ENCODE assay signal across 8 cellular contexts in the genomic region with DNA sequence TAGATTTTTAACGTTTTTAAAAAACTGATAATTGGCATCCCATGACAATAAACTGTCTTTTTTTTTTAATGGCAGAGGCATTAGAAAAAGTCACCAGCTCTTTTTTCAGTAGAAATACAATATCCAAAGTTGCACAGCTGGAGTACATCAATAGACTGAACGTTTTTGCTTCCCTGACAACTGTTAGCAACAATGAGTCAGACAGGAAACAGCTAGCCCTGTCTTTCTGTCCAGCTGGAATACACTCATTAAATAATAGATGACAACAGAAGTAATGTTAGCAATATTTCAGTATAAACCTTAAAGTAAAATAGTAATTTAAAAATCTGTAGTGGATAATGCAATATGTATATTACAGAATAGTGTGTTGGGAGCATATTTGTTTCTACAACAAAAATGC.
DNase-seq lines count a peak whose midpoint lies in the region; ATAC-seq and TF ChIP-seq lines count a peak whose summit lies in the region.

No MANE protein-coding gene starts in this region.

- ATAC-seq in left lung (peak; percentile 83), GM21390 (IDR thresholded peaks at IDR 0.05; ENCODE audit: unreplicated experiment) (no peak)

- H3K4me3 ChIP-seq in choroid plexus epithelial cell (ENCODE audit: low read depth, low read length) (no peak overlapping the region), left lung (no peak overlapping the region), uterus (no peak overlapping the region)

- peak; percentile 11 for DNase-seq in NCI-H2196 (lab: John Stamatoyannopoulos, UW; ENCODE audit: unreplicated experiment)
- no peak for DNase-seq in NCI-H2196 treated with DMSO at 0.1 percent for 48 hours (lab: John Stamatoyannopoulos, UW; ENCODE audit: unreplicated experiment)
- DNase-seq in choroid plexus epithelial cell (ENCODE audit: low read depth): peak; percentile 84
- DNase-seq in left lung: no peak
- DNase-seq in uterus: peak in 1 of 2 donors; percentile 34
- DNase-seq in medulla oblongata (ENCODE audit: extremely low spot score): no peak
- DNase-seq in SK-N-DZ (ENCODE audit: low spot score): no peak

- peaks cover 0 to 10% of the 10 kb centered on the region in 2 donors for H3K4me1 ChIP-seq in left lung
- H3K4me1 ChIP-seq in uterus: peaks cover 0 to 9% of the 10 kb centered on the region in 2 donors

- H3K27ac ChIP-seq in left lung: peak overlapping the region; percentile 63 to 81
- H3K27ac ChIP-seq in uterus: peak overlapping the region; percentile 65 to 72

- H3K9me3 ChIP-seq in left lung (peaks cover 0 to 2% of the 10 kb centered on the region in 2 donors), uterus (no peaks in the 10 kb centered on the region)

- H3K36me3 ChIP-seq in left lung: no peaks in the 10 kb centered on the region
- no peaks in the 10 kb centered on the region for H3K36me3 ChIP-seq in uterus

- no peak for TF ChIP-seq POLR2A in uterus (IDR thresholded peaks at IDR 0.05)

- TF ChIP-seq CTCF in choroid plexus epithelial cell (conservative IDR thresholded peaks at IDR 0.05; ENCODE audit: low read depth, low read length) (no peak), left lung (IDR thresholded peaks at IDR 0.05) (no peak), uterus (IDR thresholded peaks at IDR 0.05) (no peak)

- H3K27me3 ChIP-seq in left lung: no peaks in the 10 kb centered on the region
- H3K27me3 ChIP-seq in uterus: no peaks in the 10 kb centered on the region

- intact Hi-C loops in left lung (cut with DNase I) (no loop called here), uterus (cut with DNase I; ENCODE audit: low total_unique reads) (no loop called here)

Comparison
In these comparisons a context has a peak if more than half of its experiments do, and no peak if none do; other contexts are left out.
1. DNase-seq: peak in NCI-H2196 (single experiment) and choroid plexus epithelial cell (single experiment); none in NCI-H2196 treated with DMSO at 0.1 percent for 48 hours (single experiment), left lung (0 of 2), medulla oblongata (single experiment) and SK-N-DZ (single experiment).